In the genomic region with DNA sequence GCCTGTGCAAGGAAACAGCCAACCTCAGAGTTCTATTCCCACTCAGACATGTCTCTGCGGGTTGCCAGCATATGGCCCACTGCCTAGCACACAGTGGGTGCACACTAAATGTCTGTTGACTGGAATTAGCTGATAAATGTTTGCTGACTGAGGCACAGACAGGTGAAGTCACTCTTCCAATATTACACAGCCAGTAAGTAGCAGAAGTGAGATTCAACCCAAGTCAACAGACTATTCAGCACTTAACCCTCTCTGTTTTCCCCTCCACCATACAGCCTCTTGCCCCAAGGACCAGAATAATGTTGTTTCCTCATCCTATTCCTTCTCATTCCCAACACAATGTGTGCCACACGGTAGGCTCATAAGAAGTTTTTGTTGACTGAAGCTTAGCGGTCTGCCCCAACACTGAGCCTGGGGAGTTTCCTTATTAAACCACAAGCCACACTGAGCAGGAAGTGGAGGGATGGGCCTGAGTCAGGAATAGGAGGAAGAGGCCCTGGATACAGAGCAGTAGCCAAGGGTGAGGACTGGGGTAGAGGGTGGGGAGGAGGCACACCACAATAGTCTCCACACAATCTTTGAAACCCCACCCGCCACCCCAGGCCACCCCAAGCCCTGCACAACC, we compare ENCODE assay signal across 2 cellular contexts.
TF ChIP-seq lines count a peak whose summit lies in the region.

No MANE protein-coding gene starts in this region.

TF ChIP-seq in GM12878, 131 proteins besides CTCF, POLR2A, EP300 and RAD21 (continued from another document):
- TF ChIP-seq SP1 (IDR thresholded peaks at IDR 0.05; ENCODE audit: low read depth, low read length) (no peak), JUNB (IDR thresholded peaks at IDR 0.05) (peak; percentile 31; the same call in 1 of the 2 replicates), NFIC (IDR thresholded peaks at IDR 0.05; ENCODE audit: low read depth, low read length) (peak; percentile 38; the same call in 1 of the 2 replicates), RUNX3 (IDR thresholded peaks at IDR 0.05; ENCODE audit: low read length) (peak; percentile 90), IKZF1 (conservative IDR thresholded peaks at IDR 0.05) (peak; percentile 87), BHLHE40 (IDR thresholded peaks at IDR 0.05; ENCODE audit: borderline replicate concordance in 1 of 2, low read depth in 2 of 2, low read length in 1 of 2) (0 out of 4 replicates have a peak, but pooled peaks of 1 of the 2 experiments have one; percentile 3), SPI1 (IDR thresholded peaks at IDR 0.05; ENCODE audit: borderline replicate concordance, insufficient read depth, low read depth, low read length) (peak; percentile 32; the same call in 1 of the 2 replicates), MTA2 (IDR thresholded peaks at IDR 0.05; ENCODE audit: low read depth) (no peak)
- TF ChIP-seq, protein P1, sequence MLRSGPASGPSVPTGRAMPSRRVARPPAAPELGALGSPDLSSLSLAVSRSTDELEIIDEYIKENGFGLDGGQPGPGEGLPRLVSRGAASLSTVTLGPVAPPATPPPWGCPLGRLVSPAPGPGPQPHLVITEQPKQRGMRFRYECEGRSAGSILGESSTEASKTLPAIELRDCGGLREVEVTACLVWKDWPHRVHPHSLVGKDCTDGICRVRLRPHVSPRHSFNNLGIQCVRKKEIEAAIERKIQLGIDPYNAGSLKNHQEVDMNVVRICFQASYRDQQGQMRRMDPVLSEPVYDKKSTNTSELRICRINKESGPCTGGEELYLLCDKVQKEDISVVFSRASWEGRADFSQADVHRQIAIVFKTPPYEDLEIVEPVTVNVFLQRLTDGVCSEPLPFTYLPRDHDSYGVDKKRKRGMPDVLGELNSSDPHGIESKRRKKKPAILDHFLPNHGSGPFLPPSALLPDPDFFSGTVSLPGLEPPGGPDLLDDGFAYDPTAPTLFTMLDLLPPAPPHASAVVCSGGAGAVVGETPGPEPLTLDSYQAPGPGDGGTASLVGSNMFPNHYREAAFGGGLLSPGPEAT (IDR thresholded peaks at IDR 0.05; ENCODE audit: low read depth) = peak; percentile 86
- TF ChIP-seq, protein P2, sequence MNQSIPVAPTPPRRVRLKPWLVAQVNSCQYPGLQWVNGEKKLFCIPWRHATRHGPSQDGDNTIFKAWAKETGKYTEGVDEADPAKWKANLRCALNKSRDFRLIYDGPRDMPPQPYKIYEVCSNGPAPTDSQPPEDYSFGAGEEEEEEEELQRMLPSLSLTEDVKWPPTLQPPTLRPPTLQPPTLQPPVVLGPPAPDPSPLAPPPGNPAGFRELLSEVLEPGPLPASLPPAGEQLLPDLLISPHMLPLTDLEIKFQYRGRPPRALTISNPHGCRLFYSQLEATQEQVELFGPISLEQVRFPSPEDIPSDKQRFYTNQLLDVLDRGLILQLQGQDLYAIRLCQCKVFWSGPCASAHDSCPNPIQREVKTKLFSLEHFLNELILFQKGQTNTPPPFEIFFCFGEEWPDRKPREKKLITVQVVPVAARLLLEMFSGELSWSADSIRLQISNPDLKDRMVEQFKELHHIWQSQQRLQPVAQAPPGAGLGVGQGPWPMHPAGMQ (IDR thresholded peaks at IDR 0.05; ENCODE audit: borderline replicate concordance) = no peak
TF ChIP-seq in GM12878: peak in this region for 10.

TF ChIP-seq in HEK293T, 16 proteins besides CTCF, POLR2A, EP300 and RAD21 (continued from another document):
- TF ChIP-seq SP1 (IDR thresholded peaks at IDR 0.05) = no peak
- no peak for TF ChIP-seq ARNT (IDR thresholded peaks at IDR 0.05)
- TF ChIP-seq FOXM1 (IDR thresholded peaks at IDR 0.05; ENCODE audit: borderline replicate concordance) = no peak
- TF ChIP-seq, protein P3, sequence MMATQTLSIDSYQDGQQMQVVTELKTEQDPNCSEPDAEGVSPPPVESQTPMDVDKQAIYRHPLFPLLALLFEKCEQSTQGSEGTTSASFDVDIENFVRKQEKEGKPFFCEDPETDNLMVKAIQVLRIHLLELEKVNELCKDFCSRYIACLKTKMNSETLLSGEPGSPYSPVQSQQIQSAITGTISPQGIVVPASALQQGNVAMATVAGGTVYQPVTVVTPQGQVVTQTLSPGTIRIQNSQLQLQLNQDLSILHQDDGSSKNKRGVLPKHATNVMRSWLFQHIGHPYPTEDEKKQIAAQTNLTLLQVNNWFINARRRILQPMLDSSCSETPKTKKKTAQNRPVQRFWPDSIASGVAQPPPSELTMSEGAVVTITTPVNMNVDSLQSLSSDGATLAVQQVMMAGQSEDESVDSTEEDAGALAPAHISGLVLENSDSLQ (IDR thresholded peaks at IDR 0.05) = no peak
- TF ChIP-seq FOXK2 (IDR thresholded peaks at IDR 0.05) = no peak
- no peak for TF ChIP-seq ELF4 (IDR thresholded peaks at IDR 0.05)
- no peak for TF ChIP-seq FOXA1 (IDR thresholded peaks at IDR 0.05)
